ENCODE assay signal across 22 cellular contexts in the genomic region with DNA sequence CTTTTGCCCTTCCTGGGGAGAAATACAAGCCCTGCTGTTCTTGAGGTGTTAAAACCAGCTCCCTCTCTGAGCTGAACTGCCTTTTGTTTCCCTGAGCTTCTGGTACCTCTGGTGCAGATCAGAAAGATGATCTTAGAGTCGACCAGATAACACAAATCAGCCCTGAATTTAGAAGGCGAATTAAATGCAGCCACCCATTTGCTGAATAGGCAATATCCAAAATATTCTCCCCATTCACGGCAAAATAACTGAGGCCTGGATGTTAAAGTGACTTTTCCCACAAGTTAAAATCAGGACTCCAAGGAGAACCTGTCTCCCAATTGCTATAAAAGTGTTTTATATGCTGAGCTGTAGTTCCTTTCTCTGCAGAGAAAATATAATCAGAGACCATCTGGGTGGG.
"Had no signal": no experiment of that assay in that cellular context is flagged by ENCODE, and none has a peak within 500 bp of the region (broad histone marks: within the 10 kb centered on the region; RNA-seq: fewer than 3 reads in every experiment).

No MANE protein-coding gene starts in this region.

- H3K36me3 ChIP-seq: brain microvascular endothelial cell, cardiac muscle cell had no signal

- H3K27ac Mint-ChIP-seq: activated CD8-positive, alpha-beta T cell treated with anti-CD3 and anti-CD28 coated beads for 36 hours; activated naive CD4-positive, alpha-beta T cell treated with anti-CD3 and anti-CD28 coated beads, Interleukin-2, amount 50 U/mL, for 72 hours; activated naive CD8-positive, alpha-beta T cell treated with anti-CD3 and anti-CD28 coated beads, Interleukin-2, amount 50 U/mL, for 24 hours; T-cell had no signal

- H3K4me3 ChIP-seq: cardiac muscle cell had no signal

- H3K36me3 Mint-ChIP-seq: T-cell had no signal

- H3K9me3 Mint-ChIP-seq: activated CD8-positive, alpha-beta T cell treated with anti-CD3 and anti-CD28 coated beads for 36 hours; activated naive CD4-positive, alpha-beta T cell treated with anti-CD3 and anti-CD28 coated beads, Interleukin-2, amount 50 U/mL, for 72 hours; activated naive CD8-positive, alpha-beta T cell treated with anti-CD3 and anti-CD28 coated beads, Interleukin-2, amount 50 U/mL, for 24 hours; T-cell had no signal

- H3K27ac ChIP-seq: brain microvascular endothelial cell, cardiac muscle cell had no signal

- DNase-seq: activated CD4-positive, alpha-beta T cell treated with anti-CD3 and anti-CD28 coated beads for 4 hours; activated CD8-positive, alpha-beta memory T cell treated with anti-CD3 and anti-CD28 coated beads, Interleukin-2, amount 50 U/mL, for 4 hours; activated CD8-positive, alpha-beta T cell treated with anti-CD3 and anti-CD28 coated beads for 36 hours; activated effector memory CD4-positive, alpha-beta T cell treated with Interleukin-2 at 50 U/mL for 16 hours; activated naive CD4-positive, alpha-beta T cell treated with Interleukin-2 at 50 U/mL for 16 hours; activated naive CD8-positive, alpha-beta T cell treated with anti-CD3 and anti-CD28 coated beads, Interleukin-2, amount 50 U/mL, for 24 hours; amniotic stem cell; brain microvascular endothelial cell; cerebellar nuclear complex; Kasumi-1; KBM-7; NCI-H146; NCI-H187 treated with DMSO at 0.1 percent for 48 hours; NCI-H2171; NCI-H226; NCI-H526; NCI-H774; SIG-M5; T-cell; WERI-Rb-1 had no signal

- H3K4me3 Mint-ChIP-seq: activated CD8-positive, alpha-beta T cell treated with anti-CD3 and anti-CD28 coated beads for 36 hours; activated naive CD8-positive, alpha-beta T cell treated with anti-CD3 and anti-CD28 coated beads, Interleukin-2, amount 50 U/mL, for 24 hours; T-cell had no signal
